8 cellular contexts compared by ENCODE assay signal in genomic region chr4:101790521-101791188, GRCh38. TPM values are rescaled to one million over a fixed set of nuclear protein-coding genes. Genes with fewer than 3 reads are reported as not detected.
DNase-seq lines count a peak whose midpoint lies in the region; ATAC-seq and TF ChIP-seq lines count a peak whose summit lies in the region.

Gene BANK1, plus strand, starts transcription at chr4:101790730. Its CDS starts 151 bp downstream, at chr4:101790881.

- H3K4me1 Mint-ChIP-seq in activated B cell treated with CpG ODN at 0.5 μM for 24 hours = peaks cover 66% of the 10 kb centered on the region

- no peak for TF ChIP-seq POLR2A in right lobe of liver (IDR thresholded peaks at IDR 0.05)

- peak; percentile 37 for TF ChIP-seq CTCF in activated B cell treated with CpG ODN at 0.5 μM for 24 hours (IDR thresholded peaks at IDR 0.05)
- peak in 2 of 4 donors; percentile 5 to 19 for TF ChIP-seq CTCF in right lobe of liver (IDR thresholded peaks at IDR 0.05)

- ATAC-seq in GM21825 (IDR thresholded peaks at IDR 0.05; ENCODE audit: unreplicated experiment) = peak; percentile 100
- peak; percentile 89 for ATAC-seq in activated B cell treated with CpG ODN at 0.5 μM for 24 hours (ENCODE audit: low read depth)
- ATAC-seq in right lobe of liver = peak; percentile 82 to 95 (median 88)

- H3K9me3 Mint-ChIP-seq in activated B cell treated with CpG ODN at 0.5 μM for 24 hours = peaks cover 6% of the 10 kb centered on the region

- POLR2A ChIA-PET in activated B cell treated with CpG ODN at 0.5 μM for 24 hours (lab: Charles Lee) = interaction anchor here (0.6 to 5.7 kb wide), 21 partner anchors 9 to 1037 kb away, joined by 3 to 188 read pairs (median 5); partner anchors contain the start of gene PPP3CA

- intact Hi-C loops in activated B cell treated with CpG ODN at 0.5 μM for 24 hours (cut with micrococcal nuclease) (loop anchor here (1.0 to 10.0 kb wide), 12 partner anchors 17 to 714 kb away; partner anchors contain the start of genes NFKB1, PPP3CA and SLC39A8), right lobe of liver (cut with DNase I) (no loop called here)

- no peaks in the 10 kb centered on the region for H3K4me1 ChIP-seq in effector memory CD4-positive, alpha-beta T cell (ENCODE audit: control insufficient read depth, insufficient read depth, low read length, poor library complexity, severe bottlenecking)
- peaks cover 0 to 7% (median 0%) of the 10 kb centered on the region in 4 donors for H3K4me1 ChIP-seq in right lobe of liver

- H3K4me3 ChIP-seq in GM08714 (ENCODE audit: low read length) (peak within 1 kb of the TSS; percentile 48; the same call in 1 of the 2 replicates), right lobe of liver (peak within 1 kb of the TSS; percentile 42 to 56 (median 55))
- peak within 1 kb of the TSS; percentile 44 for H3K4me3 ChIP-seq in effector memory CD4-positive, alpha-beta T cell (ENCODE audit: insufficient read depth, low read depth, low read length, poor library complexity, severe bottlenecking)

- DNase-seq in Kasumi-1 (lab: John Stamatoyannopoulos, UW) (peak; percentile 65 to 66), activated B cell treated with CpG ODN at 0.5 μM for 24 hours (peak; percentile 86), right lobe of liver (peak; percentile 48 to 66 (median 60))
- DNase-seq in effector memory CD4-positive, alpha-beta T cell = no peak
- DNase-seq in stimulated activated CD8-positive, alpha-beta memory T cell treated with anti-CD3 and anti-CD28 coated beads, Interleukin-7, amount 100 ng/mL, for 1 hour (ENCODE audit: low read depth in 2 of 2) = peak; percentile 2 to 5
- no peak for DNase-seq in effector CD4-positive, alpha-beta T cell

- H3K27me3 ChIP-seq in effector memory CD4-positive, alpha-beta T cell (replicated peaks; ENCODE audit: control insufficient read depth, insufficient read depth, low read length, poor library complexity, severe bottlenecking) = peaks cover 6% of the 10 kb centered on the region
- no peaks in the 10 kb centered on the region for H3K27me3 ChIP-seq in right lobe of liver

- CTCF ChIA-PET in activated B cell treated with CpG ODN at 0.5 μM for 24 hours (lab: Charles Lee) = interaction anchor here (1.1 to 1.2 kb wide), 2 partner anchors 15 to 66 kb away, joined by 3 to 5 read pairs; no protein-coding TSS in a partner anchor

- no peaks in the 10 kb centered on the region for H3K9me3 ChIP-seq in effector memory CD4-positive, alpha-beta T cell (ENCODE audit: control insufficient read depth, low read length)
- H3K9me3 ChIP-seq in right lobe of liver = no peaks in the 10 kb centered on the region

- H3K27ac ChIP-seq in effector memory CD4-positive, alpha-beta T cell (ENCODE audit: insufficient read depth, low read length, poor library complexity, severe bottlenecking) = no peak within 1 kb of the TSS
- H3K27ac ChIP-seq in right lobe of liver = no peak within 1 kb of the TSS

- H3K36me3 Mint-ChIP-seq in activated B cell treated with CpG ODN at 0.5 μM for 24 hours (ENCODE audit: low read depth) = peaks cover 33% of the 10 kb centered on the region

- no peaks in the 10 kb centered on the region for H3K36me3 ChIP-seq in effector memory CD4-positive, alpha-beta T cell (ENCODE audit: control insufficient read depth, insufficient read depth, low read length)
- no peaks in the 10 kb centered on the region for H3K36me3 ChIP-seq in right lobe of liver

- H3K27ac Mint-ChIP-seq in activated B cell treated with CpG ODN at 0.5 μM for 24 hours = peak within 1 kb of the TSS; percentile 99

- no peaks in the 10 kb centered on the region for H3K27me3 Mint-ChIP-seq in activated B cell treated with CpG ODN at 0.5 μM for 24 hours

- 5% methylated on average over 17 of the region's 45 CpGs for WGBS in right lobe of liver (ENCODE audit: insufficient coverage, low coverage, low lambda C conversion rate, missing lambda C conversion rate)

- peak within 1 kb of the TSS; percentile 97 for H3K4me3 Mint-ChIP-seq in activated B cell treated with CpG ODN at 0.5 μM for 24 hours

RNA-seq across cellular contexts. Expression of gene BANK1, which starts in this region (rescaled TPM):
- total RNA-seq in activated B cell treated with CpG ODN at 0.5 μM for 24 hours = 307 and 336 TPM in 2 replicates
- under 1 TPM in 4 of 6 experiments, not detected in 2; 0.06 to 0.84 (median 0.27) TPM for total RNA-seq in right lobe of liver

Comparison
In these comparisons a context has a peak if more than half of its experiments do, and no peak if none do; other contexts are left out.
1. RNA of gene BANK1 (total RNA-seq): 307 to 336 TPM in activated B cell treated with CpG ODN at 0.5 μM for 24 hours; 0.06 to 0.84 TPM in right lobe of liver; every median in the first group is over 100 times any median in the second.
2. Peak in DNase-seq, ATAC-seq and H3K4me3 ChIP-seq in right lobe of liver; RNA of the gene not detected or under 1 TPM.
3. DNase-seq: peak in Kasumi-1 (2 of 2), activated B cell treated with CpG ODN at 0.5 μM for 24 hours (single experiment) and stimulated activated CD8-positive, alpha-beta memory T cell treated with anti-CD3 and anti-CD28 coated beads, Interleukin-7, amount 100 ng/mL, for 1 hour (2 of 2); none in effector memory CD4-positive, alpha-beta T cell (0 of 3) and effector CD4-positive, alpha-beta T cell (single experiment).
4. Peak in every context shown above with its lines, with median percentiles within 50 percentile points of each other: H3K4me3 ChIP-seq and ATAC-seq.